ENCODE assay signal across 8 cellular contexts in the genomic region with DNA sequence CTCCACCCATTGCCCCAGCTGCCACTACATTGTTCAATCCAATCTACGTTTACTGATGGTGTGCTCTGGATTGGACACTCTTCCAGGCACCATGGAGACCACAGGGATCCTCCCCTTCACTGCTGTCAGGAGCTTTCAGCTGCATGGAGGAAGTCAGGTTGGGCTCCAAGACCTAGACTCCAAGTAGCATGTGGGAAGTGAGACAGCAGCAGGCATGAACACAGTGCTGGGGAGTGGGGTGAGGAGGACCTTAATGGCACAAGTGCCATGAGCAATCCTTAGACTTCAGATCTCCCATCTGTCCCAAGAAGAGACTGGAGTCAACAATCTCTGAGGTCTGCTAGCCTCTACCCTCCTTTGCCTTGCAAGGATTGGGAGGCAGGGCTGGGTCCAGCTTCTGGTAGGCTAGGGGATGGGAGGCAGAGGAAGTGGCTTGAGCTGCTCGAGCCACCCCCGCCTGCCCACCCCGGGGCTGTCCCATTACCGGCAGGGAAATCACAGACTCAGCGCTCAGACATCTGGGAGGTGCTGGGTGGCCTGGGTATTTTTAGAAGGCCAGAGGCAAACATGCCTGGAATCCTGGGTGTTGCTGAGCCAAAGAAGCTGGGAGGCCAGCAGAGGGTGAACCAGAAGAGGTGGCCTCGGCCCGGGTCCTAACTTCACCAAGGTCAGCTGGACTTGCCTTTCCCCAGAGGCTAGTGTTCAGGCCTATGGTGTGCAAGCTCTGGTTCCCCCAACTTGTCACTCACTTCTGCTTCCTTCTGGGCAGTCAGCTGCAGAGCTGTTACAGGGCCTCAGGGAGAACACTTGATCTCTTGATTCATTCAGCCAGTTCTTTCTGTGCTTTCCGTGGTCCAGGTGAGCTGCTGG. TPM values are rescaled to one million over a fixed set of nuclear protein-coding genes. Genes with fewer than 3 reads are reported as not detected.
A peak's percentile ranks its signal among the peaks of the same experiment; 100 is the strongest.
DNase-seq lines count a peak whose midpoint lies in the region; ATAC-seq and TF ChIP-seq lines count a peak whose summit lies in the region.

No MANE protein-coding gene starts in this region.

- peaks cover 0 to under 1% (median 0%) of the 10 kb centered on the region in 7 donors for H3K9me3 Mint-ChIP-seq in CD14-positive monocyte

- H3K4me3 Mint-ChIP-seq in CD14-positive monocyte, result peak overlapping the region in 1 of 2 donors; percentile 39

- H3K36me3 ChIP-seq in skeletal muscle satellite cell (ENCODE audit: insufficient read depth, low read length), result no peaks in the 10 kb centered on the region

- ATAC-seq in GM19463 (IDR thresholded peaks at IDR 0.05; ENCODE audit: unreplicated experiment), result peak; percentile 42

- peaks cover 26% of the 10 kb centered on the region for H3K4me1 ChIP-seq in skeletal muscle satellite cell (ENCODE audit: control insufficient read depth, insufficient read depth, low read length)

- intact Hi-C loops in CD14-positive monocyte (cut with micrococcal nuclease), result no loop called here

- H3K36me3 Mint-ChIP-seq in CD14-positive monocyte, result peaks cover 0 to under 1% of the 10 kb centered on the region in 2 donors

- H3K27me3 ChIP-seq in skeletal muscle satellite cell (ENCODE audit: control insufficient read depth, insufficient read depth, low read length), result no peaks in the 10 kb centered on the region

- H3K4me3 ChIP-seq in foreskin fibroblast (ENCODE audit: low read depth in 1 of 2, low read length in 2 of 2), result no peak overlapping the region
- H3K4me3 ChIP-seq in skeletal muscle satellite cell (ENCODE audit: low read length), result peak overlapping the region; percentile 19

- peak overlapping the region; percentile 62 for H3K4me2 ChIP-seq in skeletal muscle satellite cell (ENCODE audit: low read length)

- H3K9ac ChIP-seq in skeletal muscle satellite cell (ENCODE audit: low read depth, low read length), result peak overlapping the region; percentile 56

- peak overlapping the region in 6 of 7 donors; percentile 31 to 76 (median 64) for H3K27ac Mint-ChIP-seq in CD14-positive monocyte

- no peaks in the 10 kb centered on the region for H3K9me3 ChIP-seq in skeletal muscle satellite cell (replicated peaks; ENCODE audit: low read length)

- no peak for TF ChIP-seq CTCF in CD14-positive monocyte (IDR thresholded peaks at IDR 0.05)
- TF ChIP-seq CTCF in foreskin fibroblast (IDR thresholded peaks at IDR 0.05; ENCODE audit: low read depth, low read length), result no peak

- H3K4me1 Mint-ChIP-seq in CD14-positive monocyte, result peaks cover 64% of the 10 kb centered on the region

- DNase-seq in CD14-positive monocyte (ENCODE audit: low spot score), result no peak
- DNase-seq in MV-4-11 (lab: John Stamatoyannopoulos, UW), result peak; percentile 74
- DNase-seq in foreskin fibroblast, result peak; percentile 74 to 84
- no peak for DNase-seq in NCI-H345 (lab: John Stamatoyannopoulos, UW)
- no peak for DNase-seq in NCI-H510A treated with DMSO at 0.1 percent for 48 hours (lab: John Stamatoyannopoulos, UW)
- no peak for DNase-seq in cerebellum (ENCODE audit: low spot score)

- no peaks in the 10 kb centered on the region for H3K27me3 Mint-ChIP-seq in CD14-positive monocyte (ENCODE audit: low read depth in 3 of 3)

RNA-seq across cellular contexts. Expression of a gene that starts 15.3 kb away (rescaled TPM):
- 10 to 100 TPM; 14.5 to 16.6 TPM for polyA plus RNA-seq in CD14-positive monocyte
- 7.9 and 9.0 TPM in 2 replicates for total RNA-seq in skeletal muscle satellite cell (2012; rRNA removed)
- 37.3 TPM for total RNA-seq in cerebellum

Comparison
In these comparisons a context has a peak if more than half of its experiments do, and no peak if none do; other contexts are left out.
1. DNase-seq: peak in MV-4-11 (single experiment) and foreskin fibroblast (2 of 2); none in CD14-positive monocyte (single experiment), NCI-H345 (single experiment), NCI-H510A treated with DMSO at 0.1 percent for 48 hours (single experiment) and cerebellum (single experiment).